In the genomic region with DNA sequence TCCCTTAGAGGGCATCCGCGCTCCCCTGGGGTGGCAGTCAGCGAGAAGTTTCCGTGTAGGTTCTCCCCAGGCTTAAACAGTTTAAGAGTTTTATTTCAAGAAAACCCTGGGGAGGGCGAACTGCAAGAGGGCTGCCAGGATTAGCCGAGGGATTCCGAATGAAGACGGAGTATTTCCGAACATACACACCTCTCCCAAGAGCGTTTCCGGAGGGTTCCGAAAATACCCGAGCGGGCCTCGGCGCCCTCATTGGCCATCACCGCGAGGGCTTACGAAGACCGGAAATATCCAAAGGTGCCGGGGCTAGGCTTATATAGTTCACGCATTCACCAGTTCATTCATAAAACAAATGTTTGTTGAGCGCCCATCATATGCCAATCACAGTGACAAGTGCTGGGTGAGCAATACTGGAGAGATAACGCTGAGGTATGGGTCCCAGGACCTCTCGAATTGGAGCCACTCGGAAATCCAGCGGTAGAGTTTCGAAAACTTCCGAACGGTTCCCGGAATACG, we compare ENCODE assay signal across 8 cellular contexts. TPM values are rescaled to one million over a fixed set of nuclear protein-coding genes. Genes with fewer than 3 reads are reported as not detected.
DNase-seq lines count a peak whose midpoint lies in the region; ATAC-seq and TF ChIP-seq lines count a peak whose summit lies in the region.

No MANE protein-coding gene starts in this region.

- CTCF ChIA-PET in CD8-positive, alpha-beta memory T cell (lab: Charles Lee) = interaction anchor here (1.9 to 3.1 kb wide), 3 partner anchors 46 to 119 kb away, joined by 8 to 22 read pairs (median 14); partner anchors contain the start of gene KMT5C

- H3K36me3 Mint-ChIP-seq in CD8-positive, alpha-beta memory T cell = peaks cover 3 to 48% (median 5%) of the 10 kb centered on the region in 3 donors
- H3K36me3 Mint-ChIP-seq in endothelial cell (ENCODE audit: low read depth, unreplicated experiment) = peaks cover 18% of the 10 kb centered on the region

- H3K9me3 ChIP-seq in CD8-positive, alpha-beta memory T cell (ENCODE audit: low read length) = no peaks in the 10 kb centered on the region
- no peaks in the 10 kb centered on the region for H3K9me3 ChIP-seq in mesodermal cell (ENCODE audit: control insufficient read depth, low read length)

- H3K36me3 ChIP-seq in CD8-positive, alpha-beta memory T cell (ENCODE audit: insufficient read depth, low read length) = peaks cover 28% of the 10 kb centered on the region
- peaks cover 40% of the 10 kb centered on the region for H3K36me3 ChIP-seq in mesodermal cell (ENCODE audit: control insufficient read depth, insufficient read depth, low read length)

- peaks cover 60 to 76% (median 64%) of the 10 kb centered on the region in 3 donors for H3K4me1 Mint-ChIP-seq in CD8-positive, alpha-beta memory T cell
- H3K4me1 Mint-ChIP-seq in endothelial cell (ENCODE audit: unreplicated experiment) = peaks cover 26% of the 10 kb centered on the region

- peak; percentile 93 to 98 (median 96) for DNase-seq in CD8-positive, alpha-beta memory T cell
- DNase-seq in HUDEP-2 (lab: John Stamatoyannopoulos, UW; ENCODE audit: unreplicated experiment in 76 of 76) (peak in 74 of 76 experiments; percentile 66 to 100 (median 96)), NOMO-1 treated with dmso at 0.1 percent for 144 hours (lab: John Stamatoyannopoulos, UW; ENCODE audit: unreplicated experiment) (peak; percentile 94), endothelial cell (ENCODE audit: low spot score) (peak; percentile 94)
- peak; percentile 89 for DNase-seq in activated CD8-positive, alpha-beta memory T cell treated with anti-CD3 and anti-CD28 coated beads, Interleukin-2, amount 50 U/mL, for 24 hours (ENCODE audit: extremely low read depth)
- DNase-seq in stimulated activated CD8-positive, alpha-beta memory T cell treated with anti-CD3 and anti-CD28 coated beads, Interleukin-15, amount 100 ng/mL, for 1 hour (ENCODE audit: low read depth) = peak; percentile 83

- peak overlapping the region; percentile 97 to 100 (median 99) for H3K4me3 Mint-ChIP-seq in CD8-positive, alpha-beta memory T cell
- H3K4me3 Mint-ChIP-seq in endothelial cell (ENCODE audit: unreplicated experiment) = peak overlapping the region; percentile 99

- H3K4me1 ChIP-seq in CD8-positive, alpha-beta memory T cell (ENCODE audit: insufficient read depth, low read length) = peaks cover 57% of the 10 kb centered on the region
- H3K4me1 ChIP-seq in mesodermal cell (ENCODE audit: control insufficient read depth, insufficient read depth, low read length, poor library complexity, severe bottlenecking) = peaks cover 38% of the 10 kb centered on the region

- no peaks in the 10 kb centered on the region for H3K9me3 Mint-ChIP-seq in CD8-positive, alpha-beta memory T cell
- no peaks in the 10 kb centered on the region for H3K9me3 Mint-ChIP-seq in endothelial cell (ENCODE audit: unreplicated experiment)

- H3K27ac ChIP-seq in CD8-positive, alpha-beta memory T cell (ENCODE audit: low read depth, low read length) = peak overlapping the region; percentile 99
- peak overlapping the region; percentile 92 for H3K27ac ChIP-seq in mesodermal cell (ENCODE audit: low read depth, low read length, severe bottlenecking)

- H3K27ac Mint-ChIP-seq in CD8-positive, alpha-beta memory T cell = peak overlapping the region; percentile 97 to 100 (median 99)
- peak overlapping the region; percentile 97 for H3K27ac Mint-ChIP-seq in endothelial cell (ENCODE audit: unreplicated experiment)

- POLR2A ChIA-PET in CD8-positive, alpha-beta memory T cell (lab: Charles Lee) = interaction anchor here (1.0 to 2.6 kb wide), 6 partner anchors 20 to 130 kb away, joined by 3 to 20 read pairs (median 4); partner anchors contain the start of genes PPP6R1 and UBE2S

- peaks cover 0 to 10% of the 10 kb centered on the region in 2 donors for H3K27me3 Mint-ChIP-seq in CD8-positive, alpha-beta memory T cell
- H3K27me3 Mint-ChIP-seq in endothelial cell (ENCODE audit: unreplicated experiment) = peaks cover 39% of the 10 kb centered on the region

- no peak for TF ChIP-seq CTCF in endothelial cell (IDR thresholded peaks at IDR 0.05; ENCODE audit: unreplicated experiment)

- H3K4me3 ChIP-seq in CD8-positive, alpha-beta memory T cell (ENCODE audit: low read length) = peak overlapping the region; percentile 99
- peak overlapping the region; percentile 97 for H3K4me3 ChIP-seq in mesodermal cell (ENCODE audit: extremely low read depth, insufficient read depth, low read length, poor library complexity, severe bottlenecking)

- ATAC-seq in GM21423 (IDR thresholded peaks at IDR 0.05; ENCODE audit: unreplicated experiment) = peak; percentile 59

- 0% methylated on average over 25 to 31 of the region's 32 CpGs for WGBS in mesodermal cell (ENCODE audit: insufficient coverage in 2 of 2), 2 experiments

- no peaks in the 10 kb centered on the region for H3K27me3 ChIP-seq in CD8-positive, alpha-beta memory T cell (ENCODE audit: insufficient read depth, low read length, poor library complexity, severe bottlenecking)

RNA-seq across cellular contexts. Expression of gene RPL28, which starts 0.4 kb away (rescaled TPM):
- total RNA-seq in CD8-positive, alpha-beta memory T cell = 1,000 to 10,000 TPM; 2,376 to 2,381 TPM
- polyA plus RNA-seq in CD8-positive, alpha-beta memory T cell = 615 TPM
- 3,792 TPM for total RNA-seq in endothelial cell (ENCODE audit: unreplicated experiment)
- 2,245 TPM for polyA plus RNA-seq in mesodermal cell (2013, experiment 1 of 2)
- 1,934 TPM for polyA plus RNA-seq in mesodermal cell (2013, experiment 2 of 2)

RNA-seq across cellular contexts. Expression of gene TMEM238, which starts 1.2 kb away (rescaled TPM):
- 10 to 100 TPM; 13.3 to 14.1 TPM for total RNA-seq in CD8-positive, alpha-beta memory T cell
- 1.9 TPM for polyA plus RNA-seq in CD8-positive, alpha-beta memory T cell
- total RNA-seq in endothelial cell (ENCODE audit: unreplicated experiment) = 0.64 TPM
- not detected for polyA plus RNA-seq in mesodermal cell (2013, experiment 1 of 2)
- polyA plus RNA-seq in mesodermal cell (2013, experiment 2 of 2) = not detected

RNA-seq across cellular contexts. Expression of gene TMEM190, which starts 8.7 kb away (rescaled TPM):
- not detected for total RNA-seq in CD8-positive, alpha-beta memory T cell
- polyA plus RNA-seq in CD8-positive, alpha-beta memory T cell = not detected
- not detected for total RNA-seq in endothelial cell (ENCODE audit: unreplicated experiment)
- polyA plus RNA-seq in mesodermal cell (2013, experiment 1 of 2) = 1.8 TPM
- polyA plus RNA-seq in mesodermal cell (2013, experiment 2 of 2) = 3.9 TPM

RNA-seq across cellular contexts. Expression of gene IL11, which starts 15.0 kb away (rescaled TPM):
- under 1 TPM; 0.27 to 0.37 TPM for total RNA-seq in CD8-positive, alpha-beta memory T cell
- polyA plus RNA-seq in CD8-positive, alpha-beta memory T cell = not detected
- total RNA-seq in endothelial cell (ENCODE audit: unreplicated experiment) = 0.21 TPM
- 33.4 TPM for polyA plus RNA-seq in mesodermal cell (2013, experiment 1 of 2)
- 27.1 TPM for polyA plus RNA-seq in mesodermal cell (2013, experiment 2 of 2)

RNA-seq across cellular contexts. Expression of gene GARIN5B, which starts 22.2 kb away (rescaled TPM):
- total RNA-seq in CD8-positive, alpha-beta memory T cell = not detected
- polyA plus RNA-seq in CD8-positive, alpha-beta memory T cell = not detected
- total RNA-seq in endothelial cell (ENCODE audit: unreplicated experiment) = not detected
- polyA plus RNA-seq in mesodermal cell (2013, experiment 1 of 2) = 0.44 TPM
- 0.20 TPM for polyA plus RNA-seq in mesodermal cell (2013, experiment 2 of 2)

Comparison
In these comparisons a context has a peak if more than half of its experiments do, and no peak if none do; other contexts are left out.
1. Peak in every context shown above with its lines: DNase-seq, ATAC-seq, H3K4me3 ChIP-seq and H3K27ac ChIP-seq.